Comparison of ENCODE assay signal across 33 cellular contexts in the genomic region with DNA sequence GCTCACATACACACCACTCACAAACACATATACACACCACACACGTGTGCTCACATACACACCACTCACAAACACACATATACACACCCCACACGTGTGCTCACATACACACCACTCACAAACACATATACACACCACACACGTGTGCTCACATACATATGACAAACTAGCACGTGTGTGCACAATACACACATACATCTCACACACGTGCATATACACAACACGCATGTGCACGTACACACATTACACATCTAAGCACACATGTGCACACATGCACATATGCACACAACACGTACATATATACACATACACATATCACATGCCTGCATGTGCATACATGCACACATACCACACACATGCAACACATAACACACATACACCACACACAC.
"Had no signal": no experiment of that assay in that cellular context is flagged by ENCODE, and none has a peak within 500 bp of the region (broad histone marks: within the 10 kb centered on the region; RNA-seq: fewer than 3 reads in every experiment).

No MANE protein-coding gene starts in this region.

- DNase-seq: activated B cell treated with CpG ODN at 0.5 μM for 24 hours; activated CD4-positive, alpha-beta memory T cell treated with anti-CD3 and anti-CD28 coated beads for 36 hours; activated CD4-positive, alpha-beta T cell treated with anti-CD3 and anti-CD28 coated beads for 4 hours; activated CD4-positive, alpha-beta T cell treated with anti-CD3 and anti-CD28 coated beads, Interleukin-2, amount 50 U/mL, for 1 hour; activated CD4-positive, CD25-positive, alpha-beta regulatory T cell treated with anti-CD3 and anti-CD28 coated beads, Interleukin-2, amount 50 U/mL, for 72 hours; activated CD8-positive, alpha-beta memory T cell treated with anti-CD3 and anti-CD28 coated beads, Interleukin-2, amount 50 U/mL, for 4 hours; activated naive CD4-positive, alpha-beta T cell treated with Interleukin-2 at 50 U/mL for 16 hours; activated naive CD8-positive, alpha-beta T cell treated with anti-CD3 and anti-CD28 coated beads, Interleukin-2, amount 10 ng/mL, durations not matched to agents 7 days and 5 days; activated T-cell treated with anti-CD3 and anti-CD28 coated beads for 4 hours; activated T-cell treated with anti-CD3 and anti-CD28 coated beads, Interleukin-2, amount 50 U/mL, for 4 hours; amygdala; Kasumi-1; KG1; MG63; NCI-H1048; NCI-H1105 treated with DMSO at 0.1 percent for 48 hours; NCI-H1436; NCI-H1694; NCI-H2029; NCI-H345; NCI-H526; NCI-H748 treated with DMSO at 0.1 percent for 48 hours; NK-92 treated with Interleukin-12 subunit alpha and Interleukin-12 subunit beta, amount 100 ng/mL, for 24 hours; PC-3; Peyer's patch; Right ventricle myocardium superior; SW 1271; T-helper 1 cell; T-helper 2 cell; T-helper 9 cell had no signal

- H3K27me3 ChIP-seq: ascending aorta, MG63, Peyer's patch had no signal

- H3K27ac ChIP-seq: ascending aorta, Peyer's patch, RWPE1, VCaP had no signal

- ATAC-seq: activated T-cell treated with anti-CD3 and anti-CD28 coated beads, Interleukin-2, amount 50 U/mL, for 4 hours; PC-3 had no signal

- H3K9me3 ChIP-seq: ascending aorta, MG63, Peyer's patch had no signal

- H3K4me3 ChIP-seq: ascending aorta, MG63, Peyer's patch had no signal

- H3K4me1 ChIP-seq: ascending aorta, Peyer's patch had no signal

- H3K36me3 ChIP-seq: ascending aorta, MG63, Peyer's patch had no signal
